Comparison of ENCODE assay signal across 23 cellular contexts in the genomic region with DNA sequence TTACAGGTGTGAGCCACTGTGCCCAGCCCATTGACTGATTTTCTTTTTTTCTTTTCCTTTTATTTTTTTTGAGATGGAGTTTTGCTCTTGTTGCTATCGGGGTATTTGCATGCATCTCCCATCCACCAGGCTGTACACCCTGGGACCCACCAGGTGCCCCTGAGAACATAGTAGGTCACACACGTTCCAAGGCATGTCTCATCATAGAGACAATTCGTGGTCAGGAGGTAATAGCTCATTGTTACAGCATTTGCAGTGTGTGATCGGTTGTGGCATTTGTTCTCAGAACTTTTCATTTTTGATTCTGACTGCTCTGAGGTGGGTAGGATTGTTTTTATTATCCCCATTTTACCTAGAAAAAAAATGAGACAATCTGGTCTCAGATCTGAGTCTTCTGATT. TPM values are rescaled to one million over a fixed set of nuclear protein-coding genes. Genes with fewer than 3 reads are reported as not detected.
DNase-seq lines count a peak whose midpoint lies in the region; ATAC-seq, FAIRE-seq and TF ChIP-seq lines count a peak whose summit lies in the region.
"Had no signal": no experiment of that assay in that cellular context is flagged by ENCODE, and none has a peak within 500 bp of the region (broad histone marks: within the 10 kb centered on the region; RNA-seq: fewer than 3 reads in every experiment).

No MANE protein-coding gene starts in this region.

- H3K27ac ChIP-seq in H1 (ENCODE audit: low read depth, low read length) = no peak overlapping the region
- H3K27ac ChIP-seq: A549; BLaER1 treated with 17β-estradiol and CSF1 and Interleukin-3, amounts not matched to agents 10 nM and 100 nM had no signal

- H4K91ac ChIP-seq in H1 (replicated peaks; ENCODE audit: insufficient read length, low read length) = peak overlapping the region; percentile 75

- no peak overlapping the region for H3K56ac ChIP-seq in H1 (replicated peaks; ENCODE audit: insufficient read length, low read depth, low read length)

- H2BK12ac ChIP-seq in H1 (ENCODE audit: low read depth, low read length) = no peak overlapping the region

- no peak overlapping the region for H2AFZ ChIP-seq in H1 (ENCODE audit: low read length)

- H3K4me2 ChIP-seq in H1 (ENCODE audit: insufficient read depth in 1 of 2, low read depth in 2 of 2, low read length in 2 of 2) = no peak overlapping the region
- H3K4me2 ChIP-seq: A549 had no signal

- no peaks in the 10 kb centered on the region for H3K9me3 Mint-ChIP-seq in activated naive CD4-positive, alpha-beta T cell treated with anti-CD3 and anti-CD28 coated beads, Interleukin-2, amount 50 U/mL, for 72 hours

- no peak overlapping the region for H4K8ac ChIP-seq in H1 (ENCODE audit: extremely low read depth, insufficient read depth, low read length)

- no peak overlapping the region for H3K14ac ChIP-seq in H1 (ENCODE audit: insufficient read length)

- no peaks in the 10 kb centered on the region for H3K27me3 ChIP-seq in H1 (replicated peaks in 1 of 4; ENCODE audit: control insufficient read depth in 3 of 4, extremely low read depth in 1 of 4, insufficient read depth in 3 of 4, low read length in 3 of 4)
- H3K27me3 ChIP-seq: BE2C had no signal

- ATAC-seq in activated naive CD4-positive, alpha-beta T cell treated with anti-CD3 and anti-CD28 coated beads, Interleukin-2, amount 50 U/mL, for 72 hours = peak; percentile 22
- peak; percentile 45 for ATAC-seq in stimulated activated naive CD8-positive, alpha-beta T cell treated with anti-CD3 and anti-CD28 coated beads, Interleukin-15, Interleukin-2, amounts not matched to agents 100 U/mL and 50 U/mL, for 24 hours
- ATAC-seq: A549 had no signal

- no peak overlapping the region for H3K27ac Mint-ChIP-seq in activated naive CD4-positive, alpha-beta T cell treated with anti-CD3 and anti-CD28 coated beads, Interleukin-2, amount 50 U/mL, for 72 hours
- H3K27ac Mint-ChIP-seq: CD4-positive, alpha-beta memory T cell had no signal

- no peak overlapping the region for H2BK20ac ChIP-seq in H1 (ENCODE audit: low read length)

- CTCF ChIA-PET in H1 (lab: Charles Lee; ENCODE audit: partially characterized antibody) = interaction anchor here (1.1 to 1.4 kb wide), 2 partner anchors 10 to 14 kb away, joined by 3 to 4 read pairs; no protein-coding TSS in a partner anchor

- no peaks in the 10 kb centered on the region for H3K79me1 ChIP-seq in H1 (ENCODE audit: low read depth, low read length)

- no peak overlapping the region for H3K18ac ChIP-seq in H1 (ENCODE audit: extremely low read depth, low read length)

- no peak overlapping the region for H3K9ac ChIP-seq in H1 (replicated peaks in 1 of 4; ENCODE audit: extremely low read depth in 1 of 4, low read depth in 3 of 4, low read length in 3 of 4)
- H3K9ac ChIP-seq: BLaER1 treated with 17β-estradiol and CSF1 and Interleukin-3, amounts not matched to agents 10 nM and 100 nM had no signal

- no peak overlapping the region for H3K4ac ChIP-seq in H1 (replicated peaks; ENCODE audit: insufficient read length, low read depth, low read length)

- no peaks in the 10 kb centered on the region for H3K36me3 Mint-ChIP-seq in activated naive CD4-positive, alpha-beta T cell treated with anti-CD3 and anti-CD28 coated beads, Interleukin-2, amount 50 U/mL, for 72 hours

- peaks cover 0 to 5% of the 10 kb centered on the region in 2 experiments; a peak in 1 of 4 replicates for H3K79me2 ChIP-seq in H1 (ENCODE audit: control insufficient read depth in 1 of 2, insufficient read depth in 2 of 2, low read length in 2 of 2)

- no peaks in the 10 kb centered on the region for H4K20me1 ChIP-seq in H1 (replicated peaks in 1 of 2; ENCODE audit: control insufficient read depth in 1 of 2, insufficient read depth in 2 of 2, low read length in 2 of 2)
- H4K20me1 ChIP-seq: BLaER1 treated with 17β-estradiol and CSF1 and Interleukin-3, amounts not matched to agents 10 nM and 100 nM had no signal

- H2BK15ac ChIP-seq in H1 (ENCODE audit: low read length) = 0 out of 2 replicates have a peak overlapping the region, but pooled peaks have one; percentile 76

- peaks cover 2 to 16% (median 6%) of the 10 kb centered on the region in 4 experiments; a peak in 4 of 7 replicates for H3K4me1 ChIP-seq in H1 (replicated peaks in 1 of 4; ENCODE audit: control insufficient read depth in 3 of 4, insufficient read depth in 4 of 4, low read length in 3 of 4)
- H3K4me1 ChIP-seq: A549, BE2C, Caco-2 had no signal

- TF ChIP-seq RAD21 in H1 (IDR thresholded peaks at IDR 0.05 in 1 of 2, conservative IDR thresholded peaks at IDR 0.05 in 1 of 2; ENCODE audit: low read depth in 2 of 2, low read length in 2 of 2) = no peak

- H3K4me3 ChIP-seq in H1 (ENCODE audit: extremely low read depth in 1 of 4, insufficient read depth in 2 of 4, low read depth in 3 of 4, low read length in 4 of 4) = no peak overlapping the region
- H3K4me3 ChIP-seq: A549; BLaER1 treated with 17β-estradiol and CSF1 and Interleukin-3, amounts not matched to agents 10 nM and 100 nM had no signal

- TF ChIP-seq POLR2A in H1 (IDR thresholded peaks at IDR 0.05; ENCODE audit: control extremely low read depth in 1 of 2, low read depth in 2 of 2, low read length in 2 of 2) = no peak

- no peaks in the 10 kb centered on the region for H3K9me3 ChIP-seq in H1 (ENCODE audit: insufficient read depth in 2 of 2, low read depth in 1 of 2, low read length in 1 of 2)
- H3K9me3 ChIP-seq: A549; BE2C; BLaER1 treated with 17β-estradiol and CSF1 and Interleukin-3, amounts not matched to agents 10 nM and 100 nM; Caco-2 had no signal

- H2BK120ac ChIP-seq in H1 (replicated peaks; ENCODE audit: low read depth, low read length) = no peak overlapping the region

- no peaks in the 10 kb centered on the region for H3K36me3 ChIP-seq in H1 (ENCODE audit: control insufficient read depth in 2 of 4, insufficient read depth in 4 of 4, low read length in 3 of 4)
- H3K36me3 ChIP-seq: BE2C; BLaER1 treated with 17β-estradiol and CSF1 and Interleukin-3, amounts not matched to agents 10 nM and 100 nM had no signal

- TF ChIP-seq CTCF in H1 (IDR thresholded peaks at IDR 0.05; ENCODE audit: control extremely low read depth in 1 of 3, insufficient read depth in 1 of 3, low read depth in 1 of 3, low read length in 3 of 3) = no peak

- H2BK5ac ChIP-seq in H1 (ENCODE audit: low read depth, low read length) = no peak overlapping the region

- no peak for DNase-seq in activated naive CD4-positive, alpha-beta T cell treated with anti-CD3 and anti-CD28 coated beads, Interleukin-2, amount 50 U/mL, for 72 hours (ENCODE audit: low spot score in 2 of 2)
- DNase-seq in activated naive CD4-positive, alpha-beta T cell treated with anti-CD3 and anti-CD28 coated beads, Interleukin-2, amount 50 U/mL, for 16 hours = no peak
- no peak for DNase-seq in H1 (ENCODE audit: low read depth in 1 of 2, low spot score in 2 of 2)
- no peak for DNase-seq in stimulated activated naive CD8-positive, alpha-beta T cell treated with anti-CD3 and anti-CD28 coated beads, Interleukin-15, Interleukin-2, amounts not matched to agents 100 U/mL and 50 U/mL, for 24 hours
- no peak for DNase-seq in NCI-H2171 (lab: John Stamatoyannopoulos, UW)
- no peak for DNase-seq in NOMO-1 (lab: John Stamatoyannopoulos, UW; ENCODE audit: unreplicated experiment in 2 of 2)
- no peak for DNase-seq in C1 segment of cervical spinal cord (lab: John Stamatoyannopoulos, UW)
- DNase-seq: 8988T; ACHN; AML-193; BE2C; Caco-2; CD4-positive, alpha-beta memory T cell; DMS153; DND-41; GOT3; H7; HCEC 1CT had no signal

- H3K23me2 ChIP-seq in H1 (ENCODE audit: low read depth, low read length) = no peaks in the 10 kb centered on the region

- H3K23ac ChIP-seq in H1 (ENCODE audit: insufficient read length) = no peak overlapping the region

- no peak overlapping the region for H4K5ac ChIP-seq in H1 (ENCODE audit: insufficient read length, low read depth, low read length)

- TF ChIP-seq EP300 in H1 (IDR thresholded peaks at IDR 0.05; ENCODE audit: borderline replicate concordance in 1 of 2, low read depth in 2 of 2, low read length in 2 of 2) = no peak

- 91% methylated on average over 4 of the region's 4 CpGs; no CpG with 5 or more reads in 1 of the 2 experiments for WGBS in H1 (ENCODE audit: extremely low coverage in 1 of 2, insufficient coverage in 1 of 2, insufficient read length in 1 of 2, insufficient replicate concordance in 2 of 2, low coverage in 1 of 2, low lambda C conversion rate in 2 of 2, missing lambda C conversion rate in 1 of 2), 2 experiments

- no peak overlapping the region for H2AK5ac ChIP-seq in H1 (ENCODE audit: low read depth, low read length)

- FAIRE-seq in H1 (lab: Jason Lieb, UNC) = no peak
- FAIRE-seq: A549, G401.6, GM12892, GM18507 had no signal

- POLR2A ChIA-PET in H1 (lab: Charles Lee; ENCODE audit: partially characterized antibody) = interaction anchor here (1.4 to 1.7 kb wide), 3 partner anchors 10 to 487 kb away, joined by 3 to 6 read pairs (median 3); no protein-coding TSS in a partner anchor

TF ChIP-seq in H1, 55 proteins besides CTCF, POLR2A, EP300 and RAD21 (continues in another document):
- TF ChIP-seq EGR1 (IDR thresholded peaks at IDR 0.05; ENCODE audit: borderline replicate concordance, low read depth, low read length) = no peak
- TF ChIP-seq SIN3A (conservative IDR thresholded peaks at IDR 0.05 in 1 of 2, IDR thresholded peaks at IDR 0.05 in 1 of 2; ENCODE audit: low read depth in 1 of 2, low read length in 2 of 2) = no peak
- TF ChIP-seq RXRA (IDR thresholded peaks at IDR 0.05; ENCODE audit: insufficient read depth, low read depth, low read length) = no peak
- TF ChIP-seq JUND (IDR thresholded peaks at IDR 0.05; ENCODE audit: low read length) = no peak
- TF ChIP-seq ZNF274 (IDR thresholded peaks at IDR 0.05; ENCODE audit: borderline replicate concordance, extremely low read depth, low read length) = no peak
- no peak for TF ChIP-seq BRCA1 (IDR thresholded peaks at IDR 0.05; ENCODE audit: low read depth, low read length)
- TF ChIP-seq KDM1A (IDR thresholded peaks at IDR 0.05; ENCODE audit: borderline replicate concordance, low read length) = no peak
- TF ChIP-seq SP2 (IDR thresholded peaks at IDR 0.05; ENCODE audit: low read length) = no peak
- no peak for TF ChIP-seq POLR2AphosphoS5 (IDR thresholded peaks at IDR 0.05; ENCODE audit: low read depth, low read length)
- no peak for TF ChIP-seq TEAD4 (IDR thresholded peaks at IDR 0.05; ENCODE audit: low read depth, low read length)
- no peak for TF ChIP-seq HDAC6 (IDR thresholded peaks at IDR 0.05; ENCODE audit: low read depth, low read length)

RNA-seq across cellular contexts. Expression of a gene that starts 29.6 kb away (rescaled TPM):
- 10 to 100 TPM; 24.8 to 34.3 TPM for total RNA-seq in activated naive CD4-positive, alpha-beta T cell treated with anti-CD3 and anti-CD28 coated beads, Interleukin-2, amount 50 U/mL, for 72 hours
- 38.7 and 44.6 TPM in 2 replicates for total RNA-seq in H1 (2021; fragmentation: NEBNext Ultra II Directional; extraction: Animal tissue kit (Norgen Biotek cat#: 25700))
- polyA plus RNA-seq in H1 (2011; rRNA removed) = 25.2 and 30.8 TPM in 2 replicates
- 21.4 TPM for polyA plus RNA-seq in H1 (2011; cell fraction: cytosol; rRNA removed)
- 37.2 TPM for polyA plus RNA-seq in H1 (2011; cell fraction: nucleus; rRNA removed)
- 37.2 to 45.7 TPM (median 42.6 TPM) in 4 replicates for polyA plus RNA-seq in H1 (2012, experiment 1 of 2)
- polyA plus RNA-seq in H1 (2012, experiment 2 of 2) = 22.6 TPM
- 27.0 TPM for polyA plus RNA-seq in H1 (2013, experiment 1 of 2)
- 26.9 TPM for polyA plus RNA-seq in H1 (2013, experiment 2 of 2)
- 22.4 and 27.3 TPM in 2 replicates for polyA minus RNA-seq in H1 (2011; rRNA and poly(A)+ RNA removed)
- 20.9 TPM for polyA minus RNA-seq in H1 (2011; cell fraction: cytosol; rRNA and poly(A)+ RNA removed)
- polyA minus RNA-seq in H1 (2011; cell fraction: nucleus; rRNA and poly(A)+ RNA removed) = 31.5 TPM
